ENCODE assay signal across 17 cellular contexts in genomic region chr2:24779121-24779520, GRCh38.
"Had no signal": no experiment of that assay in that cellular context is flagged by ENCODE, and none has a peak within 500 bp of the region (broad histone marks: within the 10 kb centered on the region; RNA-seq: fewer than 3 reads in every experiment).

No MANE protein-coding gene starts in this region.

- H3K4me1 ChIP-seq: breast epithelium, left ventricle myocardium inferior had no signal

- H3K4me3 Mint-ChIP-seq: activated naive CD8-positive, alpha-beta T cell treated with anti-CD3 and anti-CD28 coated beads for 36 hours; activated T-cell treated with anti-CD3 and anti-CD28 coated beads, Interleukin-2, amount 50 U/mL, for 4 hours; endodermal cell; stimulated activated naive B cell treated with anti-CD40 and anti-IgM and Interleukin-4, amounts not matched to agents 10 μg/mL and 1 μg/mL and 100 μg/mL, for 72 hours had no signal

- H3K9me3 ChIP-seq: breast epithelium, left ventricle myocardium inferior, transverse colon had no signal

- H3K9me3 Mint-ChIP-seq: activated naive CD8-positive, alpha-beta T cell treated with anti-CD3 and anti-CD28 coated beads for 36 hours; endodermal cell; stimulated activated naive B cell treated with anti-CD40 and anti-IgM and Interleukin-4, amounts not matched to agents 10 μg/mL and 1 μg/mL and 100 μg/mL, for 72 hours had no signal

- H3K4me1 Mint-ChIP-seq: activated naive CD8-positive, alpha-beta T cell treated with anti-CD3 and anti-CD28 coated beads for 36 hours had no signal

- H3K27ac Mint-ChIP-seq: activated naive CD8-positive, alpha-beta T cell treated with anti-CD3 and anti-CD28 coated beads for 36 hours; endodermal cell; stimulated activated naive B cell treated with anti-CD40 and anti-IgM and Interleukin-4, amounts not matched to agents 10 μg/mL and 1 μg/mL and 100 μg/mL, for 72 hours had no signal

- H3K36me3 ChIP-seq: breast epithelium, left ventricle myocardium inferior, transverse colon had no signal

- H3K36me3 Mint-ChIP-seq: activated naive CD8-positive, alpha-beta T cell treated with anti-CD3 and anti-CD28 coated beads for 36 hours had no signal

- H3K4me3 ChIP-seq: breast epithelium, left ventricle myocardium inferior, transverse colon had no signal

- DNase-seq: activated CD4-positive, alpha-beta T cell treated with anti-CD3 and anti-CD28 coated beads for 1 hour; activated CD4-positive, alpha-beta T cell treated with anti-CD3 and anti-CD28 coated beads, Interleukin-2, amount 50 U/mL, for 48 hours; activated gamma-delta T cell treated with Interleukin-2 at 50 U/mL for 16 hours; activated naive CD8-positive, alpha-beta T cell treated with anti-CD3 and anti-CD28 coated beads for 36 hours; activated T-cell treated with anti-CD3 and anti-CD28 coated beads, Interleukin-2, amount 50 U/mL, for 4 hours; anterior cingulate cortex; dermis blood vessel endothelial cell; endodermal cell; left ventricle myocardium inferior; mesendoderm; posterior cingulate gyrus; right cardiac atrium; stimulated activated CD4-positive, alpha-beta T cell treated with anti-CD3 and anti-CD28 coated beads, Interleukin-2, amount 100 ng/mL, for 24 hours; stimulated activated naive B cell treated with anti-CD40 and anti-IgM and Interleukin-4, amounts not matched to agents 10 μg/mL and 1 μg/mL and 100 μg/mL, for 72 hours; substantia nigra; transverse colon had no signal

- H3K27me3 ChIP-seq: breast epithelium, transverse colon had no signal

- H3K27ac ChIP-seq: breast epithelium, left ventricle myocardium inferior had no signal
